ENCODE assay signal across 8 cellular contexts in genomic region chr12:122336015-122336946, GRCh38.
A peak's percentile ranks its signal among the peaks of the same experiment; 100 is the strongest.
DNase-seq lines count a peak whose midpoint lies in the region; ATAC-seq and TF ChIP-seq lines count a peak whose summit lies in the region.

No MANE protein-coding gene starts in this region.

- intact Hi-C loops in heart right ventricle (cut with DNase I), result loop anchor here in 2 of 10 donors (5.0 to 10.0 kb wide), 2 partner anchors 129 to 136 kb away; no protein-coding TSS in a partner anchor

- H3K4me1 ChIP-seq in OCI-LY1 (ENCODE audit: insufficient read depth, low read length, severe bottlenecking) (no peaks in the 10 kb centered on the region), heart right ventricle (no peaks in the 10 kb centered on the region)

- no peak overlapping the region for H3K27ac ChIP-seq in 22Rv1
- no peak overlapping the region for H3K27ac ChIP-seq in OCI-LY1 (ENCODE audit: low read depth, low read length, poor library complexity, severe bottlenecking)
- no peak overlapping the region for H3K27ac ChIP-seq in heart right ventricle

- H2AFZ ChIP-seq in OCI-LY1 (ENCODE audit: low read length), result no peak overlapping the region

- H3K9me2 ChIP-seq in OCI-LY1 (ENCODE audit: low read depth, low read length), result no peaks in the 10 kb centered on the region

- TF ChIP-seq CTCF in 22Rv1 (IDR thresholded peaks at IDR 0.05) (peak; percentile 98), GM12873 (IDR thresholded peaks at IDR 0.05; ENCODE audit: insufficient read depth, low read depth, low read length, missing control alignments) (peak; percentile 74), OCI-LY1 (IDR thresholded peaks at IDR 0.05; ENCODE audit: low read length) (peak; percentile 78), heart right ventricle (IDR thresholded peaks at IDR 0.05) (peak; percentile 38 to 66 (median 62))

- H3K4me2 ChIP-seq in OCI-LY1 (ENCODE audit: low read length), result no peak overlapping the region

- H4K20me1 ChIP-seq in OCI-LY1 (ENCODE audit: insufficient read depth, low read length), result no peaks in the 10 kb centered on the region

- ATAC-seq in heart right ventricle (no peak), GM21717 (IDR thresholded peaks at IDR 0.05; ENCODE audit: unreplicated experiment) (no peak)

- H3K4me3 ChIP-seq in OCI-LY1 (ENCODE audit: low read depth, low read length, poor library complexity, severe bottlenecking) (no peak overlapping the region), heart right ventricle (no peak overlapping the region)

- WGBS in heart right ventricle, 2 donors, result 88 to 90% methylated on average over 8 of the region's 8 CpGs

- no peaks in the 10 kb centered on the region for H3K79me2 ChIP-seq in OCI-LY1 (ENCODE audit: insufficient read depth, low read length)

- H3K36me3 ChIP-seq in OCI-LY1 (ENCODE audit: insufficient read depth, low read length) (peaks cover 23% of the 10 kb centered on the region; the same call in 1 of the 2 replicates), heart right ventricle (peaks cover 0 to 100% (median 61%) of the 10 kb centered on the region in 9 donors)

- H3K9ac ChIP-seq in OCI-LY1 (ENCODE audit: low read length), result no peak overlapping the region

- DNase-seq in activated T-cell treated with anti-CD3 and anti-CD28 coated beads, Interleukin-2, amount 50 U/mL, for 48 hours, result peak; percentile 45 to 61
- DNase-seq in heart right ventricle, result peak in 1 of 2 donors; percentile 35
- peak; percentile 57 for DNase-seq in stimulated activated CD4-positive, alpha-beta T cell treated with anti-CD3 and anti-CD28 coated beads, Interleukin-4, amount 100 ng/mL, for 24 hours
- no peak for DNase-seq in NK-92 treated with Interleukin-12 subunit alpha and Interleukin-12 subunit beta, amount 100 ng/mL, for 24 hours (lab: John Stamatoyannopoulos, UW)

- H3K9me3 ChIP-seq in OCI-LY1 (ENCODE audit: low read length) (no peaks in the 10 kb centered on the region), heart right ventricle (no peaks in the 10 kb centered on the region)

- H3K27me3 ChIP-seq in OCI-LY1 (ENCODE audit: insufficient read depth, low read length) (no peaks in the 10 kb centered on the region), heart right ventricle (no peaks in the 10 kb centered on the region)

- no peaks in the 10 kb centered on the region for H3F3A ChIP-seq in OCI-LY1 (ENCODE audit: insufficient read depth, low read length)
